In the genomic region with DNA sequence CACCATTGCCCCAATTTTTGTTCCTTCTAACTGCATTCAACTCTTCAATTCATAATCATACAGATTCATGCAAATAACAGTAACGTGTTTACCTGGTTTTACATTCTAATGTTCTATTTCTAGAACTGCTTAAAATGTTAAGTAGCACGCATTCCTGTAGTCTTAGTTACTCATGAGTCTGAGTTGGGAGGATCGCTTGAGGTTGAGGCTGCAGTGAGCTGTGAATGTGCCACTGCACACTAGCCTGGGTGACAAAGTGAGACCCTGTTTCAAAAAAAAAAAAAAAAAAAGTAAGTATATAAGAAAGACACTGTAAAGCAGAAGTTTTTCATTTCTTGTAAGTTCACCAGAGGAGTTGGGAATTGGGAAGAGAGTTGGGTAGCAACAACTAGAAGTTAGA, we compare ENCODE assay signal across 29 cellular contexts.
"Had no signal": no experiment of that assay in that cellular context is flagged by ENCODE, and none has a peak within 500 bp of the region (broad histone marks: within the 10 kb centered on the region; RNA-seq: fewer than 3 reads in every experiment).

No MANE protein-coding gene starts in this region.

- H3K4me1 ChIP-seq: psoas muscle, sigmoid colon, testis, tibial artery had no signal

- DNase-seq: naive thymus-derived CD4-positive, alpha-beta T cell; occipital lobe; ovary; posterior cingulate gyrus; psoas muscle; right cardiac atrium; right lobe of liver; sigmoid colon; small intestine; stimulated activated CD4-positive, alpha-beta T cell treated with anti-CD3 and anti-CD28 coated beads, Interleukin-15, amount 100 ng/mL, for 24 hours; stimulated activated CD4-positive, alpha-beta T cell treated with anti-CD3 and anti-CD28 coated beads, Interleukin-2, amount 100 ng/mL, for 24 hours; stimulated activated CD4-positive, alpha-beta T cell treated with anti-CD3 and anti-CD28 coated beads, Interleukin-2, amount 100 ng/mL, for 48 hours; stimulated activated CD4-positive, alpha-beta T cell treated with anti-CD3 and anti-CD28 coated beads, Interleukin-4, amount 100 ng/mL, for 24 hours; stimulated activated CD8-positive, alpha-beta memory T cell treated with anti-CD3 and anti-CD28 coated beads, Interleukin-4, amount 100 ng/mL, for 48 hours; stimulated activated naive CD4-positive, alpha-beta T cell; stimulated activated naive CD8-positive, alpha-beta T cell treated with anti-CD3 and anti-CD28 coated beads, Interleukin-15, amount 100 ng/mL, for 72 hours; stimulated activated naive CD8-positive, alpha-beta T cell treated with anti-CD3 and anti-CD28 coated beads, Interleukin-15, Interleukin-2, amounts not matched to agents 100 U/mL and 50 U/mL, for 24 hours; substantia nigra; testis; tibial artery; transverse colon; upper lobe of left lung had no signal

- H3K27me3 Mint-ChIP-seq: naive thymus-derived CD4-positive, alpha-beta T cell; progenitor cell of endocrine pancreas; stimulated activated memory B cell treated with anti-CD40 and anti-IgM and Interleukin-4, amounts not matched to agents 10 μg/mL and 1 μg/mL and 100 μg/mL, for 72 hours; stimulated activated naive CD8-positive, alpha-beta T cell treated with anti-CD3 and anti-CD28 coated beads, Interleukin-15, amount 100 ng/mL, for 72 hours had no signal

- H3K27me3 ChIP-seq: neural progenitor cell, ovary, right lobe of liver, sigmoid colon, suprapubic skin, testis, tibial artery, transverse colon, upper lobe of left lung, vagina had no signal

- H3K4me2 ChIP-seq: neural progenitor cell had no signal

- H3K9me3 Mint-ChIP-seq: nephron; stimulated activated memory B cell treated with anti-CD40 and anti-IgM and Interleukin-4, amounts not matched to agents 10 μg/mL and 1 μg/mL and 100 μg/mL, for 72 hours; stimulated activated naive CD8-positive, alpha-beta T cell treated with anti-CD3 and anti-CD28 coated beads, Interleukin-15, amount 100 ng/mL, for 72 hours had no signal

- H3K4me3 Mint-ChIP-seq: naive thymus-derived CD4-positive, alpha-beta T cell; nephron; neural progenitor cell; stimulated activated memory B cell treated with anti-CD40 and anti-IgM and Interleukin-4, amounts not matched to agents 10 μg/mL and 1 μg/mL and 100 μg/mL, for 72 hours; stimulated activated naive CD8-positive, alpha-beta T cell treated with anti-CD3 and anti-CD28 coated beads, Interleukin-15, amount 100 ng/mL, for 72 hours had no signal

- H3K9ac ChIP-seq: neural progenitor cell, parathyroid adenoma had no signal

- H2AFZ ChIP-seq: neural progenitor cell, parathyroid adenoma had no signal

- H3K27ac ChIP-seq: neural progenitor cell, ovary, parathyroid adenoma, psoas muscle, right lobe of liver, sigmoid colon, suprapubic skin, testis, tibial artery, transverse colon, upper lobe of left lung, vagina had no signal

- H3K36me3 Mint-ChIP-seq: neural progenitor cell; stimulated activated memory B cell treated with anti-CD40 and anti-IgM and Interleukin-4, amounts not matched to agents 10 μg/mL and 1 μg/mL and 100 μg/mL, for 72 hours had no signal

- H3K36me3 ChIP-seq: neural progenitor cell, ovary, right lobe of liver, sigmoid colon, suprapubic skin, tibial artery, transverse colon, upper lobe of left lung, vagina had no signal

- ATAC-seq: naive thymus-derived CD4-positive, alpha-beta T cell; psoas muscle; right cardiac atrium; right lobe of liver; stimulated activated memory B cell treated with anti-CD40 and anti-IgM and Interleukin-4, amounts not matched to agents 10 μg/mL and 1 μg/mL and 100 μg/mL, for 72 hours; stimulated activated naive CD8-positive, alpha-beta T cell treated with anti-CD3 and anti-CD28 coated beads, Interleukin-15, amount 100 ng/mL, for 72 hours; stimulated activated naive CD8-positive, alpha-beta T cell treated with anti-CD3 and anti-CD28 coated beads, Interleukin-15, Interleukin-2, amounts not matched to agents 100 U/mL and 50 U/mL, for 24 hours had no signal

- H3K4me3 ChIP-seq: neural progenitor cell, ovary, psoas muscle, right lobe of liver, sigmoid colon, suprapubic skin, testis, tibial artery, transverse colon, upper lobe of left lung, vagina had no signal

- H3K27ac Mint-ChIP-seq: nephron; neural progenitor cell; progenitor cell of endocrine pancreas; stimulated activated memory B cell treated with anti-CD40 and anti-IgM and Interleukin-4, amounts not matched to agents 10 μg/mL and 1 μg/mL and 100 μg/mL, for 72 hours; stimulated activated naive CD8-positive, alpha-beta T cell treated with anti-CD3 and anti-CD28 coated beads, Interleukin-15, amount 100 ng/mL, for 72 hours had no signal

- H3K9me3 ChIP-seq: psoas muscle, right lobe of liver, sigmoid colon, suprapubic skin, testis, tibial artery, transverse colon, vagina had no signal
